Comparison of ENCODE assay signal across 26 cellular contexts in the genomic region with DNA sequence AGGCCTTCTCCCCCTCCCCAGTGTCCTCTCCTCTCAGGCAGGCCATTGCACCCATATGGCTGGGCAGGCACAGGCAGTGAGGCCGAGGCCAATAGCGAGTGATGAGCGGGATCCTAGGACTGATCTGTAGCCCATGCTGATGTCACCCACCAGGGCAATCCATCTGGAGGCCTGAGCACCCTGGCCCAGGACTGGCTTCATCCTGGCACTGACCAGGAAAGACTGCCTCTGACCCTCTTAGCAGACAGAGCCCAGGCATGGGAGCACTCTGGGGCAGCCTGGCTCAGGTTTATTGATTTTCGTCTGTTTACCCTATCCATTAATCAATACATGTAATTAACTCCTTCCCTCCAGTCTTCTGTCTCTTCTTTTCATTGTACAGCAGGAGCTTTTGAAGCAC.
"Had no signal": no experiment of that assay in that cellular context is flagged by ENCODE, and none has a peak within 500 bp of the region (broad histone marks: within the 10 kb centered on the region; RNA-seq: fewer than 3 reads in every experiment).

No MANE protein-coding gene starts in this region.

- H3K27me3 ChIP-seq: breast epithelium, hepatocyte, transverse colon, uterus had no signal

- H3K4me3 ChIP-seq: breast epithelium, hepatocyte, left ventricle myocardium inferior, transverse colon, uterus had no signal

- H2AFZ ChIP-seq: hepatocyte, parathyroid adenoma had no signal

- H3K36me3 ChIP-seq: breast epithelium, transverse colon, uterus had no signal

- H3K27ac ChIP-seq: breast epithelium, hepatocyte, left ventricle myocardium inferior, parathyroid adenoma, transverse colon, uterus, WERI-Rb-1 had no signal

- H3K9me3 Mint-ChIP-seq: activated naive CD8-positive, alpha-beta T cell treated with anti-CD3 and anti-CD28 coated beads for 36 hours; activated T-cell treated with anti-CD3 and anti-CD28 coated beads, Interleukin-2, amount 50 U/mL, for 72 hours; central memory CD8-positive, alpha-beta T cell; immature natural killer cell; nephron; stimulated activated naive B cell treated with anti-CD40 and anti-IgM and Interleukin-4, amounts not matched to agents 10 μg/mL and 1 μg/mL and 100 μg/mL, for 72 hours had no signal

- H3K27me3 Mint-ChIP-seq: activated naive CD8-positive, alpha-beta T cell treated with anti-CD3 and anti-CD28 coated beads for 36 hours; central memory CD8-positive, alpha-beta T cell; stimulated activated naive B cell treated with anti-CD40 and anti-IgM and Interleukin-4, amounts not matched to agents 10 μg/mL and 1 μg/mL and 100 μg/mL, for 72 hours had no signal

- ATAC-seq: activated T-cell treated with anti-CD3 and anti-CD28 coated beads, Interleukin-2, amount 50 U/mL, for 72 hours; esophagus mucosa; sciatic nerve; stimulated activated naive B cell treated with anti-CD40 and anti-IgM and Interleukin-4, amounts not matched to agents 10 μg/mL and 1 μg/mL and 100 μg/mL, for 72 hours had no signal

- DNase-seq: activated CD4-positive, alpha-beta T cell treated with anti-CD3 and anti-CD28 coated beads for 1 hour; activated CD4-positive, alpha-beta T cell treated with anti-CD3 and anti-CD28 coated beads, Interleukin-2, amount 50 U/mL, for 1 hour; activated CD8-positive, alpha-beta memory T cell treated with anti-CD3 and anti-CD28 coated beads, Interleukin-2, amount 50 U/mL, for 4 hours; activated gamma-delta T cell; activated naive CD8-positive, alpha-beta T cell treated with anti-CD3 and anti-CD28 coated beads for 36 hours; activated T-cell treated with anti-CD3 and anti-CD28 coated beads, Interleukin-2, amount 50 U/mL, for 72 hours; effector memory CD4-positive, alpha-beta T cell; foreskin melanocyte; immature natural killer cell; kidney glomerular epithelial cell; left ventricle myocardium inferior; nucleus accumbens; small intestine; stimulated activated CD4-positive, alpha-beta T cell treated with anti-CD3 and anti-CD28 coated beads, Interleukin-2, amount 100 ng/mL, for 48 hours; stimulated activated CD8-positive, alpha-beta memory T cell treated with anti-CD3 and anti-CD28 coated beads, Interleukin-4, amount 100 ng/mL, for 48 hours; stimulated activated naive B cell treated with anti-CD40 and anti-IgM and Interleukin-4, amounts not matched to agents 10 μg/mL and 1 μg/mL and 100 μg/mL, for 72 hours; transverse colon; uterus; WERI-Rb-1 had no signal

- H3K4me1 ChIP-seq: breast epithelium had no signal

- H3K4me2 ChIP-seq: hepatocyte had no signal

- H3K79me2 ChIP-seq: hepatocyte, parathyroid adenoma had no signal

- H3K4me3 Mint-ChIP-seq: activated naive CD8-positive, alpha-beta T cell treated with anti-CD3 and anti-CD28 coated beads for 36 hours; activated T-cell treated with anti-CD3 and anti-CD28 coated beads, Interleukin-2, amount 50 U/mL, for 72 hours; central memory CD8-positive, alpha-beta T cell; immature natural killer cell; nephron; stimulated activated naive B cell treated with anti-CD40 and anti-IgM and Interleukin-4, amounts not matched to agents 10 μg/mL and 1 μg/mL and 100 μg/mL, for 72 hours had no signal

- H3K27ac Mint-ChIP-seq: activated naive CD8-positive, alpha-beta T cell treated with anti-CD3 and anti-CD28 coated beads for 36 hours; activated T-cell treated with anti-CD3 and anti-CD28 coated beads, Interleukin-2, amount 50 U/mL, for 72 hours; immature natural killer cell; nephron; stimulated activated naive B cell treated with anti-CD40 and anti-IgM and Interleukin-4, amounts not matched to agents 10 μg/mL and 1 μg/mL and 100 μg/mL, for 72 hours had no signal
